In the genomic region with DNA sequence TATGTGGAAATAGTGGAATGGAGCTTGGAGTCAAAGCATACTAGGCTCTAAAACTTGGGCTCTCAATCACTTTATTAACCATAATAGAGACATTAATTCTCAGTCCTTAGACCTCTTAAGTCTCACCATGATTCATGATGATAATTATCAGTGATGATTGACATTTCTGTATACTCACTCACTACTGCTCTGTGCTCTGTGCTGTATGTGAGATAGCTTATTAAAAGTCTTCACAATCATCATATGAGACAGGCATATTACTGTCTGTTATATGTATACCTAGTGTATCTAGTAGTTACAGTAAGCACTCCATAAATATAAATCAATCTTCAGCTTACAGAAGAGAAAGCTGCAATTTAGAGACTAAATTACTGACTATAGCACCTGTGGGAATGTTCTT, we compare ENCODE assay signal across 35 cellular contexts.
"Had no signal": no experiment of that assay in that cellular context is flagged by ENCODE, and none has a peak within 500 bp of the region (broad histone marks: within the 10 kb centered on the region; RNA-seq: fewer than 3 reads in every experiment).

No MANE protein-coding gene starts in this region.

- FAIRE-seq: RCC 7860 had no signal

- H3K36me3 ChIP-seq: adrenal gland, brain microvascular endothelial cell, cardiac muscle cell had no signal

- H3K27me3 Mint-ChIP-seq: activated B cell treated with CpG ODN at 0.5 μM for 24 hours; activated CD4-positive, alpha-beta memory T cell treated with anti-CD3 and anti-CD28 coated beads for 36 hours had no signal

- H3K27ac ChIP-seq: adrenal gland, brain microvascular endothelial cell, cardiac muscle cell, KMS-11, PC-9, RWPE1, VCaP had no signal

- DNase-seq: activated B cell treated with CpG ODN at 0.5 μM for 24 hours; activated CD4-positive, alpha-beta memory T cell treated with anti-CD3 and anti-CD28 coated beads for 36 hours; activated CD4-positive, alpha-beta T cell treated with anti-CD3 and anti-CD28 coated beads for 4 hours; activated CD4-positive, alpha-beta T cell treated with anti-CD3 and anti-CD28 coated beads, Interleukin-2, amount 50 U/mL, for 1 hour; activated CD4-positive, CD25-positive, alpha-beta regulatory T cell treated with anti-CD3 and anti-CD28 coated beads, Interleukin-2, amount 50 U/mL, for 72 hours; activated CD8-positive, alpha-beta memory T cell treated with anti-CD3 and anti-CD28 coated beads, Interleukin-2, amount 50 U/mL, for 4 hours; activated gamma-delta T cell treated with Interleukin-2 at 50 U/mL for 16 hours; activated naive CD4-positive, alpha-beta T cell treated with anti-CD3 and anti-CD28 coated beads for 36 hours; activated T-cell treated with anti-CD3 and anti-CD28 coated beads for 4 hours; activated T-cell treated with anti-CD3 and anti-CD28 coated beads, Interleukin-2, amount 50 U/mL, for 4 hours; adrenal gland; brain microvascular endothelial cell; MM.1S; MV-4-11; NCI-H1092; NCI-H1436 treated with DMSO at 0.1 percent for 48 hours; NCI-H1694 treated with DMSO at 0.1 percent for 48 hours; NCI-H2029; NCI-H226; NCI-H524; NCI-H69; NCI-H82; NK-92 treated with Interleukin-12 subunit alpha and Interleukin-12 subunit beta, amount 100 ng/mL, for 24 hours; PC-9; SW 1271; T-helper 1 cell; T-helper 2 cell; T-helper 9 cell had no signal

- H3K4me2 ChIP-seq: KMS-11, PC-9 had no signal

- H3K4me1 Mint-ChIP-seq: activated B cell treated with CpG ODN at 0.5 μM for 24 hours had no signal

- H3K27me3 ChIP-seq: adrenal gland, brain microvascular endothelial cell, cardiac muscle cell had no signal

- H3K4me1 ChIP-seq: adrenal gland had no signal

- H3K4me3 Mint-ChIP-seq: activated B cell treated with CpG ODN at 0.5 μM for 24 hours; activated CD4-positive, alpha-beta memory T cell treated with anti-CD3 and anti-CD28 coated beads for 36 hours; activated naive CD4-positive, alpha-beta T cell treated with anti-CD3 and anti-CD28 coated beads for 36 hours; activated T-cell treated with anti-CD3 and anti-CD28 coated beads, Interleukin-2, amount 50 U/mL, for 4 hours; activated T-helper 1 cell treated with anti-CD3 and anti-CD28 coated beads, Interleukin-12 subunit alpha, Interleukin-12 subunit beta, Interleukin-2, Interleukin-4 antibody, amounts not matched to agents 30 ng/mL and 10 ng/mL and 1 ng/mL, durations not matched to agents 14 hours and 24 hours and 36 hours had no signal

- H3K9me3 ChIP-seq: adrenal gland had no signal

- H3K36me3 Mint-ChIP-seq: activated CD4-positive, alpha-beta memory T cell treated with anti-CD3 and anti-CD28 coated beads for 36 hours; activated naive CD4-positive, alpha-beta T cell treated with anti-CD3 and anti-CD28 coated beads, Interleukin-2, amount 50 U/mL, for 72 hours had no signal

- H3K27ac Mint-ChIP-seq: activated B cell treated with CpG ODN at 0.5 μM for 24 hours; activated CD4-positive, alpha-beta memory T cell treated with anti-CD3 and anti-CD28 coated beads for 36 hours; activated naive CD4-positive, alpha-beta T cell treated with anti-CD3 and anti-CD28 coated beads for 36 hours; activated naive CD4-positive, alpha-beta T cell treated with anti-CD3 and anti-CD28 coated beads, Interleukin-2, amount 50 U/mL, for 72 hours; activated T-helper 1 cell treated with anti-CD3 and anti-CD28 coated beads, Interleukin-12 subunit alpha, Interleukin-12 subunit beta, Interleukin-2, Interleukin-4 antibody, amounts not matched to agents 30 ng/mL and 10 ng/mL and 1 ng/mL, durations not matched to agents 14 hours and 24 hours and 36 hours had no signal

- H3K4me3 ChIP-seq: adrenal gland, cardiac muscle cell, PC-9 had no signal

- H3K9ac ChIP-seq: KMS-11 had no signal

- H3K9me3 Mint-ChIP-seq: activated T-cell treated with anti-CD3 and anti-CD28 coated beads, Interleukin-2, amount 50 U/mL, for 4 hours; activated T-helper 1 cell treated with anti-CD3 and anti-CD28 coated beads, Interleukin-12 subunit alpha, Interleukin-12 subunit beta, Interleukin-2, Interleukin-4 antibody, amounts not matched to agents 30 ng/mL and 10 ng/mL and 1 ng/mL, durations not matched to agents 14 hours and 24 hours and 36 hours had no signal

- ATAC-seq: activated naive CD4-positive, alpha-beta T cell treated with anti-CD3 and anti-CD28 coated beads, Interleukin-2, amount 50 U/mL, for 72 hours; activated T-cell treated with anti-CD3 and anti-CD28 coated beads, Interleukin-2, amount 50 U/mL, for 4 hours had no signal

- H2AFZ ChIP-seq: PC-9 had no signal
